ENCODE assay signal across 12 cellular contexts in the genomic region with DNA sequence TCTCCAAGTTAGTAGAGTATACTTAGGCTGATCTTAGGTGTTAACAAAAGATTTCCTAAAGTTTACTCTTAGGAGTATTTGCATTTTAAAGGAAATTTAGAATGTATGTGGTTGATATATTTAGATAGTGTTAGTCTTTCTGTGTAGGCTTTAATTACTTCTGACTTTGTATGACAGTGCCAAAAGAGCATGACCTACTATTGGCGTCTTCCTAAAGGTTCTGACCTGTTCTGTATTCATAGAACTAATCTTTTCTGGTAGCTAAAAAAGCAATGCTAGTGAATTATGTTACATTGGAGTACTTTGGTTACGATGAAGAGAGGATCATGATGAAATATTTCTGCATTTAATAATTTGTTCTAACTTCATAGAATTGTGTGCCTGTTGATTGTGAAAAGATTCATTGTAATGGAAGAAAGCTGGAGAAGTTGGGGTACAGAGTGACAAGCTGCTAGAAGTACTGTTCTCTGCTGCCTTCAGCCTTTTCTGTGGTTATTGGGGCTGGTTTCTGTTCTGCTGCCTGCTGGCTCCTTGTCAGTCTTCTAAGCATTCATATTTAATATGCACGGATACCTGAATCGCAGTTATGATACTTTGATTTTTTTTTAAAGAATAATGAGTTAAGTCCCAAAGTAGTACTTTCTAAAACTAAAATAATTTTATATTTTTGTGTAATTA.
DNase-seq lines count a peak whose midpoint lies in the region; ATAC-seq and TF ChIP-seq lines count a peak whose summit lies in the region.
"Had no signal": no experiment of that assay in that cellular context is flagged by ENCODE, and none has a peak within 500 bp of the region (broad histone marks: within the 10 kb centered on the region; RNA-seq: fewer than 3 reads in every experiment).

No MANE protein-coding gene starts in this region.

- H3K36me3 ChIP-seq in MM.1S (replicated peaks; ENCODE audit: insufficient read depth, low read length) (peaks cover 4% of the 10 kb centered on the region), neutrophil (peaks cover 73% of the 10 kb centered on the region)

- no peak overlapping the region for H2AFZ ChIP-seq in MM.1S (ENCODE audit: low read length)

- H3K9me3 ChIP-seq in MM.1S (replicated peaks; ENCODE audit: insufficient read depth, low read length) (no peaks in the 10 kb centered on the region), neutrophil (no peaks in the 10 kb centered on the region)
- H3K9me3 ChIP-seq: spleen had no signal

- peaks cover 94% of the 10 kb centered on the region for H3K36me3 Mint-ChIP-seq in activated T-cell treated with anti-CD3 and anti-CD28 coated beads, Interleukin-2, amount 50 U/mL, for 24 hours (ENCODE audit: low read depth)

- H3K4me1 Mint-ChIP-seq in activated T-cell treated with anti-CD3 and anti-CD28 coated beads, Interleukin-2, amount 50 U/mL, for 24 hours (ENCODE audit: low read depth), result peaks cover 79% of the 10 kb centered on the region

- peaks cover 99% of the 10 kb centered on the region for H3K79me2 ChIP-seq in MM.1S (ENCODE audit: low read length)

- H3K4me3 Mint-ChIP-seq in activated T-cell treated with anti-CD3 and anti-CD28 coated beads, Interleukin-2, amount 50 U/mL, for 24 hours, result no peak overlapping the region

- no peaks in the 10 kb centered on the region for H3K9me3 Mint-ChIP-seq in activated T-cell treated with anti-CD3 and anti-CD28 coated beads, Interleukin-2, amount 50 U/mL, for 24 hours

- no peak for TF ChIP-seq CTCF in MM.1S (IDR thresholded peaks at IDR 0.05; ENCODE audit: low read length)
- TF ChIP-seq CTCF in neutrophil (IDR thresholded peaks at IDR 0.05), result no peak

- peaks cover 37% of the 10 kb centered on the region for H4K20me1 ChIP-seq in MM.1S (ENCODE audit: insufficient read depth, low read length)

- peak overlapping the region; percentile 66 for H3K27ac Mint-ChIP-seq in activated T-cell treated with anti-CD3 and anti-CD28 coated beads, Interleukin-2, amount 50 U/mL, for 24 hours

- H3F3A ChIP-seq in MM.1S (ENCODE audit: insufficient read depth, low read length), result 0 out of 2 replicates have a peak, but pooled peaks cover 13% of the 10 kb centered on the region

- H3K27me3 Mint-ChIP-seq in activated T-cell treated with anti-CD3 and anti-CD28 coated beads, Interleukin-2, amount 50 U/mL, for 24 hours, result no peaks in the 10 kb centered on the region

- peak; percentile 76 for ATAC-seq in GM21723 (IDR thresholded peaks at IDR 0.05; ENCODE audit: unreplicated experiment)

- no peak overlapping the region for H3K4me3 ChIP-seq in MM.1S (ENCODE audit: low read length)
- no peak overlapping the region for H3K4me3 ChIP-seq in neutrophil (ENCODE audit: low read depth in 1 of 2, low read length in 1 of 2)
- H3K4me3 ChIP-seq: spleen had no signal

- DNase-seq in activated T-cell treated with anti-CD3 and anti-CD28 coated beads, Interleukin-2, amount 50 U/mL, for 24 hours, result no peak
- no peak for DNase-seq in activated T-cell treated with anti-CD3 and anti-CD28 coated beads, Interleukin-2, amount 50 U/mL, for 1 hour
- peak; percentile 54 for DNase-seq in MM.1S
- DNase-seq in SHP77 (lab: John Stamatoyannopoulos, UW), result no peak
- no peak for DNase-seq in NCI-H446 treated with DMSO at 0.1 percent for 48 hours (lab: John Stamatoyannopoulos, UW)
- DNase-seq in superior temporal gyrus (ENCODE audit: extremely low spot score), result no peak
- DNase-seq: activated gamma-delta T cell; effector memory CD4-positive, alpha-beta T cell; NCI-H1092 treated with DMSO at 0.1 percent for 48 hours; spleen had no signal

- no peaks in the 10 kb centered on the region for H3K9me2 ChIP-seq in MM.1S (replicated peaks; ENCODE audit: insufficient read depth, low read length)

- H3K4me2 ChIP-seq in MM.1S (ENCODE audit: low read depth, low read length), result no peak overlapping the region

- H3K4me1 ChIP-seq in MM.1S (ENCODE audit: low read length) (peaks cover 28% of the 10 kb centered on the region), neutrophil (ENCODE audit: control insufficient read depth in 1 of 2, insufficient read depth in 1 of 2, low read depth in 1 of 2, low read length in 1 of 2) (peaks cover 0 to 5% of the 10 kb centered on the region in 2 experiments)

- H3K27me3 ChIP-seq in MM.1S (replicated peaks; ENCODE audit: insufficient read depth, low read length), result no peaks in the 10 kb centered on the region
- no peaks in the 10 kb centered on the region for H3K27me3 ChIP-seq in neutrophil
- H3K27me3 ChIP-seq: spleen had no signal

- H3K27ac ChIP-seq in MM.1S (ENCODE audit: low read length) (peak overlapping the region; percentile 8; the same call in 1 of the 2 replicates), neutrophil (peak overlapping the region; percentile 21)
- H3K27ac ChIP-seq: spleen had no signal

- no peak overlapping the region for H3K9ac ChIP-seq in MM.1S (ENCODE audit: low read length)
